ENCODE assay signal across 1 cellular context in the genomic region with DNA sequence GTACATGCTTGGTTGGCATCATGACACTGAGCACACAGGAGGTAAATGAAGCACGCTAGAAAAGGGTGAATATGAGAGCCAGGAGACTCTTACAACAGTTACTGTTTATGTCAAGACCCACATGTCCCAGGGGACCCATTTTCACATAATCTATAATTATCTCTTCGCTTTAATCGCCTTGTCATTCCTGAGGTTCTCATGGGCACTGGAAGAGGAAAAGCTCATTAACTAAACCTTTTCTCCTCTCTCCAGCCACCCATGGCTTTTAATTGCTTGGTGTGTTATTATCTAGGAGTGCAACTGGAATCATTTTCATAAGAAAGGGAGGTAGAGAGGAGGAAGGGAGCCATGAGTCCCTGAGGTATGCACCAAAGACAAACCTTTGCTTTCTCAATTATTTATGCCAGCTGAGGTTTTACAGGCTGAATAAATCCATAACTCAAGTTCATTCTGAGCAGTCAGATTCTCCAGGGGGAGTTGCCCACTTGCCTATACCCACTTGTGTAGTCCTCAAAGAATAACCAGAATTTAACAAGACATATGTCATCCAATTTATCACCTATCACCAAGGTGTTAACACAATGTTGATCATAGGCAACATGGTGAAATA.
TF ChIP-seq lines count a peak whose summit lies in the region.

No MANE protein-coding gene starts in this region.

TF ChIP-seq in HEK293, 187 proteins besides CTCF, POLR2A, EP300 and RAD21 (continued from another document and continues in another):
- TF ChIP-seq, protein P1, sequence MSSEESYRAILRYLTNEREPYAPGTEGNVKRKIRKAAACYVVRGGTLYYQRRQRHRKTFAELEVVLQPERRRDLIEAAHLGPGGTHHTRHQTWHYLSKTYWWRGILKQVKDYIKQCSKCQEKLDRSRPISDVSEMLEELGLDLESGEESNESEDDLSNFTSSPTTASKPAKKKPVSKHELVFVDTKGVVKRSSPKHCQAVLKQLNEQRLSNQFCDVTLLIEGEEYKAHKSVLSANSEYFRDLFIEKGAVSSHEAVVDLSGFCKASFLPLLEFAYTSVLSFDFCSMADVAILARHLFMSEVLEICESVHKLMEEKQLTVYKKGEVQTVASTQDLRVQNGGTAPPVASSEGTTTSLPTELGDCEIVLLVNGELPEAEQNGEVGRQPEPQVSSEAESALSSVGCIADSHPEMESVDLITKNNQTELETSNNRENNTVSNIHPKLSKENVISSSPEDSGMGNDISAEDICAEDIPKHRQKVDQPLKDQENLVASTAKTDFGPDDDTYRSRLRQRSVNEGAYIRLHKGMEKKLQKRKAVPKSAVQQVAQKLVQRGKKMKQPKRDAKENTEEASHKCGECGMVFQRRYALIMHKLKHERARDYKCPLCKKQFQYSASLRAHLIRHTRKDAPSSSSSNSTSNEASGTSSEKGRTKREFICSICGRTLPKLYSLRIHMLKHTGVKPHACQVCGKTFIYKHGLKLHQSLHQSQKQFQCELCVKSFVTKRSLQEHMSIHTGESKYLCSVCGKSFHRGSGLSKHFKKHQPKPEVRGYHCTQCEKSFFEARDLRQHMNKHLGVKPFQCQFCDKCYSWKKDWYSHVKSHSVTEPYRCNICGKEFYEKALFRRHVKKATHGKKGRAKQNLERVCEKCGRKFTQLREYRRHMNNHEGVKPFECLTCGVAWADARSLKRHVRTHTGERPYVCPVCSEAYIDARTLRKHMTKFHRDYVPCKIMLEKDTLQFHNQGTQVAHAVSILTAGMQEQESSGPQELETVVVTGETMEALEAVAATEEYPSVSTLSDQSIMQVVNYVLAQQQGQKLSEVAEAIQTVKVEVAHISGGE (tag by site-specific recombination; conservative IDR thresholded peaks at IDR 0.05; ENCODE audit: low read depth), result no peak
- TF ChIP-seq, protein P2, sequence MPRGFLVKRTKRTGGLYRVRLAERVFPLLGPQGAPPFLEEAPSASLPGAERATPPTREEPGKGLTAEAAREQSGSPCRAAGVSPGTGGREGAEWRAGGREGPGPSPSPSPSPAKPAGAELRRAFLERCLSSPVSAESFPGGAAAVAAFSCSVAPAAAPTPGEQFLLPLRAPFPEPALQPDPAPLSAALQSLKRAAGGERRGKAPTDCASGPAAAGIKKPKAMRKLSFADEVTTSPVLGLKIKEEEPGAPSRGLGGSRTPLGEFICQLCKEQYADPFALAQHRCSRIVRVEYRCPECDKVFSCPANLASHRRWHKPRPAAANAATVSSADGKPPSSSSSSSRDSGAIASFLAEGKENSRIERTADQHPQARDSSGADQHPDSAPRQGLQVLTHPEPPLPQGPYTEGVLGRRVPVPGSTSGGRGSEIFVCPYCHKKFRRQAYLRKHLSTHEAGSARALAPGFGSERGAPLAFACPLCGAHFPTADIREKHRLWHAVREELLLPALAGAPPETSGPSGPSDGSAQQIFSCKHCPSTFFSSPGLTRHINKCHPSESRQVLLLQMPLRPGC (tag by site-specific recombination; IDR thresholded peaks at IDR 0.05), result peak; percentile 93
- TF ChIP-seq, protein P3, sequence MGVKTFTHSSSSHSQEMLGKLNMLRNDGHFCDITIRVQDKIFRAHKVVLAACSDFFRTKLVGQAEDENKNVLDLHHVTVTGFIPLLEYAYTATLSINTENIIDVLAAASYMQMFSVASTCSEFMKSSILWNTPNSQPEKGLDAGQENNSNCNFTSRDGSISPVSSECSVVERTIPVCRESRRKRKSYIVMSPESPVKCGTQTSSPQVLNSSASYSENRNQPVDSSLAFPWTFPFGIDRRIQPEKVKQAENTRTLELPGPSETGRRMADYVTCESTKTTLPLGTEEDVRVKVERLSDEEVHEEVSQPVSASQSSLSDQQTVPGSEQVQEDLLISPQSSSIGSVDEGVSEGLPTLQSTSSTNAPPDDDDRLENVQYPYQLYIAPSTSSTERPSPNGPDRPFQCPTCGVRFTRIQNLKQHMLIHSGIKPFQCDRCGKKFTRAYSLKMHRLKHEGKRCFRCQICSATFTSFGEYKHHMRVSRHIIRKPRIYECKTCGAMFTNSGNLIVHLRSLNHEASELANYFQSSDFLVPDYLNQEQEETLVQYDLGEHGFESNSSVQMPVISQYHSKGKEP (tag by site-specific recombination; IDR thresholded peaks at IDR 0.05), result peak; percentile 72
- TF ChIP-seq ZNF768 (tag by site-specific recombination; IDR thresholded peaks at IDR 0.05) (no peak), ZFHX2 (tag by site-specific recombination; conservative IDR thresholded peaks at IDR 0.05) (no peak), ZNF830 (tag by site-specific recombination; IDR thresholded peaks at IDR 0.05; ENCODE audit: low read depth) (no peak), ZNF248 (tag by site-specific recombination; IDR thresholded peaks at IDR 0.05) (no peak), KLF8 (tag by site-specific recombination; IDR thresholded peaks at IDR 0.05) (peak; percentile 74), ZNF677 (tag by site-specific recombination; IDR thresholded peaks at IDR 0.05) (no peak), ZNF155 (tag by site-specific recombination; IDR thresholded peaks at IDR 0.05) (no peak), KLF10 (tag by site-specific recombination; IDR thresholded peaks at IDR 0.05) (peak; percentile 83), ZNF266 (tag by site-specific recombination; IDR thresholded peaks at IDR 0.05; ENCODE audit: low read depth) (no peak), ZNF341 (tag by site-specific recombination; IDR thresholded peaks at IDR 0.05; ENCODE audit: low read depth) (peak; percentile 81), ZBTB7A (tag by site-specific recombination; IDR thresholded peaks at IDR 0.05; ENCODE audit: low read depth) (no peak), KLF1 (tag by site-specific recombination; IDR thresholded peaks at IDR 0.05) (no peak), ZNF585B (tag by site-specific recombination; IDR thresholded peaks at IDR 0.05) (no peak), ZNF121 (tag by site-specific recombination; IDR thresholded peaks at IDR 0.05) (no peak), ZNF707 (tag by site-specific recombination; IDR thresholded peaks at IDR 0.05) (no peak), ZFP41 (tag by site-specific recombination; IDR thresholded peaks at IDR 0.05; ENCODE audit: borderline replicate concordance) (no peak), SP7 (tag by site-specific recombination; IDR thresholded peaks at IDR 0.05) (peak; percentile 100), ZNF791 (tag by site-specific recombination; IDR thresholded peaks at IDR 0.05) (no peak), ZNF747 (tag by site-specific recombination; IDR thresholded peaks at IDR 0.05) (no peak), KLF9 (tag by site-specific recombination; IDR thresholded peaks at IDR 0.05; ENCODE audit: low read depth) (no peak), SALL2 (tag by site-specific recombination; IDR thresholded peaks at IDR 0.05; ENCODE audit: borderline replicate concordance) (no peak), ZEB2 (tag by site-specific recombination; IDR thresholded peaks at IDR 0.05) (peak; percentile 77), YY2 (tag by site-specific recombination; IDR thresholded peaks at IDR 0.05) (no peak), ZNF571 (tag by site-specific recombination; IDR thresholded peaks at IDR 0.05) (no peak), ZNF311 (tag by site-specific recombination; IDR thresholded peaks at IDR 0.05; ENCODE audit: borderline replicate concordance) (no peak), ZNF555 (tag by site-specific recombination; conservative IDR thresholded peaks at IDR 0.05) (no peak), WT1 (tag by site-specific recombination; IDR thresholded peaks at IDR 0.05) (peak; percentile 98), SP2 (tag by site-specific recombination; IDR thresholded peaks at IDR 0.05) (0 out of 2 replicates have a peak, but pooled peaks have one; percentile 21)
- TF ChIP-seq, protein P4, sequence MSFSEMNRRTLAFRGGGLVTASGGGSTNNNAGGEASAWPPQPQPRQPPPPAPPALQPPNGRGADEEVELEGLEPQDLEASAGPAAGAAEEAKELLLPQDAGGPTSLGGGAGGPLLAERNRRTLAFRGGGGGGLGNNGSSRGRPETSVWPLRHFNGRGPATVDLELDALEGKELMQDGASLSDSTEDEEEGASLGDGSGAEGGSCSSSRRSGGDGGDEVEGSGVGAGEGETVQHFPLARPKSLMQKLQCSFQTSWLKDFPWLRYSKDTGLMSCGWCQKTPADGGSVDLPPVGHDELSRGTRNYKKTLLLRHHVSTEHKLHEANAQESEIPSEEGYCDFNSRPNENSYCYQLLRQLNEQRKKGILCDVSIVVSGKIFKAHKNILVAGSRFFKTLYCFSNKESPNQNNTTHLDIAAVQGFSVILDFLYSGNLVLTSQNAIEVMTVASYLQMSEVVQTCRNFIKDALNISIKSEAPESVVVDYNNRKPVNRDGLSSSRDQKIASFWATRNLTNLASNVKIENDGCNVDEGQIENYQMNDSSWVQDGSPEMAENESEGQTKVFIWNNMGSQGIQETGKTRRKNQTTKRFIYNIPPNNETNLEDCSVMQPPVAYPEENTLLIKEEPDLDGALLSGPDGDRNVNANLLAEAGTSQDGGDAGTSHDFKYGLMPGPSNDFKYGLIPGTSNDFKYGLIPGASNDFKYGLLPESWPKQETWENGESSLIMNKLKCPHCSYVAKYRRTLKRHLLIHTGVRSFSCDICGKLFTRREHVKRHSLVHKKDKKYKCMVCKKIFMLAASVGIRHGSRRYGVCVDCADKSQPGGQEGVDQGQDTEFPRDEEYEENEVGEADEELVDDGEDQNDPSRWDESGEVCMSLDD (tag by site-specific recombination; IDR thresholded peaks at IDR 0.05), result no peak
- TF ChIP-seq, protein P5, sequence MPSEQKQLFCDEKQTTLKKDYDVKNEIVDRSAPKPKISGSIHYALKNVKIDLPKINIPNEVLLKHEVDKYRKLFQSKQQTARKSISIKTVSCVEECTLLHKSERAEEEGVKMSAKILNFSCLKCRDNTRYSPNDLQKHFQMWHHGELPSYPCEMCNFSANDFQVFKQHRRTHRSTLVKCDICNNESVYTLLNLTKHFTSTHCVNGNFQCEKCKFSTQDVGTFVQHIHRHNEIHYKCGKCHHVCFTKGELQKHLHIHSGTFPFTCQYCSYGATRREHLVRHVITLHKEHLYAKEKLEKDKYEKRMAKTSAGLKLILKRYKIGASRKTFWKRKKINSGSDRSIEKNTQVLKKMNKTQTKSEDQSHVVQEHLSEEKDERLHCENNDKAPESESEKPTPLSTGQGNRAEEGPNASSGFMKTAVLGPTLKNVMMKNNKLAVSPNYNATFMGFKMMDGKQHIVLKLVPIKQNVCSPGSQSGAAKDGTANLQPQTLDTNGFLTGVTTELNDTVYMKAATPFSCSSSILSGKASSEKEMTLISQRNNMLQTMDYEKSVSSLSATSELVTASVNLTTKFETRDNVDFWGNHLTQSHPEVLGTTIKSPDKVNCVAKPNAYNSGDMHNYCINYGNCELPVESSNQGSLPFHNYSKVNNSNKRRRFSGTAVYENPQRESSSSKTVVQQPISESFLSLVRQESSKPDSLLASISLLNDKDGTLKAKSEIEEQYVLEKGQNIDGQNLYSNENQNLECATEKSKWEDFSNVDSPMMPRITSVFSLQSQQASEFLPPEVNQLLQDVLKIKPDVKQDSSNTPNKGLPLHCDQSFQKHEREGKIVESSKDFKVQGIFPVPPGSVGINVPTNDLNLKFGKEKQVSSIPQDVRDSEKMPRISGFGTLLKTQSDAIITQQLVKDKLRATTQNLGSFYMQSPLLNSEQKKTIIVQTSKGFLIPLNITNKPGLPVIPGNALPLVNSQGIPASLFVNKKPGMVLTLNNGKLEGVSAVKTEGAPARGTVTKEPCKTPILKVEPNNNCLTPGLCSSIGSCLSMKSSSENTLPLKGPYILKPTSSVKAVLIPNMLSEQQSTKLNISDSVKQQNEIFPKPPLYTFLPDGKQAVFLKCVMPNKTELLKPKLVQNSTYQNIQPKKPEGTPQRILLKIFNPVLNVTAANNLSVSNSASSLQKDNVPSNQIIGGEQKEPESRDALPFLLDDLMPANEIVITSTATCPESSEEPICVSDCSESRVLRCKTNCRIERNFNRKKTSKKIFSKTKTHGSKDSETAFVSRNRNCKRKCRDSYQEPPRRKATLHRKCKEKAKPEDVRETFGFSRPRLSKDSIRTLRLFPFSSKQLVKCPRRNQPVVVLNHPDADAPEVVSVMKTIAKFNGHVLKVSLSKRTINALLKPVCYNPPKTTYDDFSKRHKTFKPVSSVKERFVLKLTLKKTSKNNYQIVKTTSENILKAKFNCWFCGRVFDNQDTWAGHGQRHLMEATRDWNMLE (tag by site-specific recombination; conservative IDR thresholded peaks at IDR 0.05; ENCODE audit: low read depth), result no peak
- TF ChIP-seq, protein P6, sequence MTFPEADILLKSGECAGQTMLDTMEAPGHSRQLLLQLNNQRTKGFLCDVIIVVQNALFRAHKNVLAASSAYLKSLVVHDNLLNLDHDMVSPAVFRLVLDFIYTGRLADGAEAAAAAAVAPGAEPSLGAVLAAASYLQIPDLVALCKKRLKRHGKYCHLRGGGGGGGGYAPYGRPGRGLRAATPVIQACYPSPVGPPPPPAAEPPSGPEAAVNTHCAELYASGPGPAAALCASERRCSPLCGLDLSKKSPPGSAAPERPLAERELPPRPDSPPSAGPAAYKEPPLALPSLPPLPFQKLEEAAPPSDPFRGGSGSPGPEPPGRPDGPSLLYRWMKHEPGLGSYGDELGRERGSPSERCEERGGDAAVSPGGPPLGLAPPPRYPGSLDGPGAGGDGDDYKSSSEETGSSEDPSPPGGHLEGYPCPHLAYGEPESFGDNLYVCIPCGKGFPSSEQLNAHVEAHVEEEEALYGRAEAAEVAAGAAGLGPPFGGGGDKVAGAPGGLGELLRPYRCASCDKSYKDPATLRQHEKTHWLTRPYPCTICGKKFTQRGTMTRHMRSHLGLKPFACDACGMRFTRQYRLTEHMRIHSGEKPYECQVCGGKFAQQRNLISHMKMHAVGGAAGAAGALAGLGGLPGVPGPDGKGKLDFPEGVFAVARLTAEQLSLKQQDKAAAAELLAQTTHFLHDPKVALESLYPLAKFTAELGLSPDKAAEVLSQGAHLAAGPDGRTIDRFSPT (tag by site-specific recombination; IDR thresholded peaks at IDR 0.05), result no peak
- TF ChIP-seq, protein P7, sequence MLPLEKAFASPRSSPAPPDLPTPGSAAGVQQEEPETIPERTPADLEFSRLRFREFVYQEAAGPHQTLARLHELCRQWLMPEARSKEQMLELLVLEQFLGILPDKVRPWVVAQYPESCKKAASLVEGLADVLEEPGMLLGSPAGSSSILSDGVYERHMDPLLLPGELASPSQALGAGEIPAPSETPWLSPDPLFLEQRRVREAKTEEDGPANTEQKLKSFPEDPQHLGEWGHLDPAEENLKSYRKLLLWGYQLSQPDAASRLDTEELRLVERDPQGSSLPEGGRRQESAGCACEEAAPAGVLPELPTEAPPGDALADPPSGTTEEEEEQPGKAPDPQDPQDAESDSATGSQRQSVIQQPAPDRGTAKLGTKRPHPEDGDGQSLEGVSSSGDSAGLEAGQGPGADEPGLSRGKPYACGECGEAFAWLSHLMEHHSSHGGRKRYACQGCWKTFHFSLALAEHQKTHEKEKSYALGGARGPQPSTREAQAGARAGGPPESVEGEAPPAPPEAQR (tag by site-specific recombination; IDR thresholded peaks at IDR 0.05), result no peak
- TF ChIP-seq, protein P8, sequence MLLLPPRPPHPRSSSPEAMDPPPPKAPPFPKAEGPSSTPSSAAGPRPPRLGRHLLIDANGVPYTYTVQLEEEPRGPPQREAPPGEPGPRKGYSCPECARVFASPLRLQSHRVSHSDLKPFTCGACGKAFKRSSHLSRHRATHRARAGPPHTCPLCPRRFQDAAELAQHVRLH (tag by site-specific recombination; IDR thresholded peaks at IDR 0.05), result no peak; the same call in none of the 2 replicates
